Comparison of ENCODE assay signal across 21 cellular contexts in genomic region chr4:161172396-161173026, GRCh38.
DNase-seq lines count a peak whose midpoint lies in the region; ATAC-seq, FAIRE-seq and TF ChIP-seq lines count a peak whose summit lies in the region.
"Had no signal": no experiment of that assay in that cellular context is flagged by ENCODE, and none has a peak within 500 bp of the region (broad histone marks: within the 10 kb centered on the region; RNA-seq: fewer than 3 reads in every experiment).

No MANE protein-coding gene starts in this region.

- TF ChIP-seq EP300 in A549 (IDR thresholded peaks at IDR 0.05) (no peak), GM12878 (IDR thresholded peaks at IDR 0.05; ENCODE audit: borderline replicate concordance in 1 of 2, control insufficient read depth in 1 of 2, low read depth in 2 of 2, low read length in 2 of 2) (no peak)

- H3K4me3 Mint-ChIP-seq in activated CD8-positive, alpha-beta memory T cell treated with anti-CD3 and anti-CD28 coated beads, Interleukin-2, amount 10 ng/mL, durations not matched to agents 7 days and 5 days: no peak overlapping the region
- no peak overlapping the region for H3K4me3 Mint-ChIP-seq in activated T-helper 2 cell treated with anti-CD3 and anti-CD28 coated beads, Interferon-gamma antibody, Interleukin-2, Interleukin-4, amounts not matched to agents 10 μg/mL and 5 μg/mL and 100 μg/mL, durations not matched to agents 14 hours and 24 hours and 36 hours (ENCODE audit: low read depth)
- H3K4me3 Mint-ChIP-seq: CD4-positive, alpha-beta memory T cell had no signal

- H3K27ac Mint-ChIP-seq in activated CD8-positive, alpha-beta memory T cell treated with anti-CD3 and anti-CD28 coated beads, Interleukin-2, amount 10 ng/mL, durations not matched to agents 7 days and 5 days: no peak overlapping the region
- no peak overlapping the region for H3K27ac Mint-ChIP-seq in activated T-helper 2 cell treated with anti-CD3 and anti-CD28 coated beads, Interferon-gamma antibody, Interleukin-2, Interleukin-4, amounts not matched to agents 10 μg/mL and 5 μg/mL and 100 μg/mL, durations not matched to agents 14 hours and 24 hours and 36 hours
- H3K27ac Mint-ChIP-seq: CD4-positive, alpha-beta memory T cell had no signal

- no peaks in the 10 kb centered on the region for H3K4me1 ChIP-seq in A549
- H3K4me1 ChIP-seq in GM12878 (ENCODE audit: control insufficient read depth, insufficient read depth, low read length): no peaks in the 10 kb centered on the region

- H3K36me3 ChIP-seq in GM12878 (ENCODE audit: control insufficient read depth in 2 of 2, insufficient read depth in 2 of 2, low read length in 1 of 2): no peaks in the 10 kb centered on the region

- no peak overlapping the region for H3K9ac ChIP-seq in GM12878 (ENCODE audit: control insufficient read depth, insufficient read depth, low read length)
- H3K9ac ChIP-seq: GM23248 had no signal

- SMC1A ChIA-PET in GM12878 (lab: Charles Lee; ENCODE audit: uncharacterized antibody, unreplicated experiment): no interaction called here

- in situ Hi-C loops in GM12878 (cut with MboI): no loop called here

- WGBS in A549 (ENCODE audit: missing lambda C conversion rate): 58% methylated on average over 1 of the region's 1 CpG
- 25% methylated on average over 1 of the region's 1 CpG for WGBS in GM12878 (ENCODE audit: insufficient coverage, insufficient replicate concordance, low lambda C conversion rate, missing lambda C conversion rate)

- H3K79me2 ChIP-seq in GM12878 (ENCODE audit: control insufficient read depth, insufficient read depth, low read length): no peaks in the 10 kb centered on the region

- H3K4me3 ChIP-seq in A549 (no peak overlapping the region), GM12878 (no peak overlapping the region)
- H3K4me3 ChIP-seq: GM23248 had no signal

- no peak overlapping the region for H2AFZ ChIP-seq in GM12878 (ENCODE audit: control insufficient read depth, low read depth, low read length)
- H2AFZ ChIP-seq: GM23248 had no signal

- no peaks in the 10 kb centered on the region for H3K36me3 Mint-ChIP-seq in activated CD8-positive, alpha-beta memory T cell treated with anti-CD3 and anti-CD28 coated beads, Interleukin-2, amount 10 ng/mL, durations not matched to agents 7 days and 5 days
- no peaks in the 10 kb centered on the region for H3K36me3 Mint-ChIP-seq in activated T-helper 2 cell treated with anti-CD3 and anti-CD28 coated beads, Interferon-gamma antibody, Interleukin-2, Interleukin-4, amounts not matched to agents 10 μg/mL and 5 μg/mL and 100 μg/mL, durations not matched to agents 14 hours and 24 hours and 36 hours (ENCODE audit: low read depth)
- H3K36me3 Mint-ChIP-seq: CD4-positive, alpha-beta memory T cell had no signal

- H3K4me1 Mint-ChIP-seq in activated CD8-positive, alpha-beta memory T cell treated with anti-CD3 and anti-CD28 coated beads, Interleukin-2, amount 10 ng/mL, durations not matched to agents 7 days and 5 days: no peaks in the 10 kb centered on the region
- H3K4me1 Mint-ChIP-seq in activated T-helper 2 cell treated with anti-CD3 and anti-CD28 coated beads, Interferon-gamma antibody, Interleukin-2, Interleukin-4, amounts not matched to agents 10 μg/mL and 5 μg/mL and 100 μg/mL, durations not matched to agents 14 hours and 24 hours and 36 hours (ENCODE audit: low read depth): no peaks in the 10 kb centered on the region
- H3K4me1 Mint-ChIP-seq: CD4-positive, alpha-beta memory T cell had no signal

- TF ChIP-seq POLR2A in A549 (IDR thresholded peaks at IDR 0.05; ENCODE audit: low read length) (no peak), GM12878 (IDR thresholded peaks at IDR 0.05; ENCODE audit: low read depth, low read length) (no peak)

- no TSS peak for BruUV-seq in GM12878 (replicated peaks; lab: Mats Ljungman, UMichigan)

- H4K20me1 ChIP-seq in GM12878 (ENCODE audit: control insufficient read depth, insufficient read depth): no peaks in the 10 kb centered on the region

- H3K27me3 ChIP-seq in GM12878 (replicated peaks in 1 of 2; ENCODE audit: control insufficient read depth in 2 of 2, insufficient read depth in 2 of 2, low read length in 1 of 2): no peaks in the 10 kb centered on the region

- intact Hi-C loops in GM12878 (cut with micrococcal nuclease; ENCODE audit: unreplicated experiment): no loop called here
- intact Hi-C loops in activated T-helper 2 cell treated with anti-CD3 and anti-CD28 coated beads, Interferon-gamma antibody, Interleukin-2, Interleukin-4, amounts not matched to agents 10 μg/mL and 5 μg/mL and 100 μg/mL, durations not matched to agents 14 hours and 24 hours and 36 hours (cut with micrococcal nuclease): no loop called here

- H3K4me2 ChIP-seq in A549 (no peak overlapping the region), GM12878 (ENCODE audit: control insufficient read depth, insufficient read depth) (no peak overlapping the region)

- peaks cover 5% of the 10 kb centered on the region for H3K9me3 Mint-ChIP-seq in activated CD8-positive, alpha-beta memory T cell treated with anti-CD3 and anti-CD28 coated beads, Interleukin-2, amount 10 ng/mL, durations not matched to agents 7 days and 5 days (ENCODE audit: low read depth)
- peaks cover 29% of the 10 kb centered on the region for H3K9me3 Mint-ChIP-seq in activated T-helper 2 cell treated with anti-CD3 and anti-CD28 coated beads, Interferon-gamma antibody, Interleukin-2, Interleukin-4, amounts not matched to agents 10 μg/mL and 5 μg/mL and 100 μg/mL, durations not matched to agents 14 hours and 24 hours and 36 hours

- H3K27ac ChIP-seq in A549: no peak overlapping the region
- no peak overlapping the region for H3K27ac ChIP-seq in GM12878 (ENCODE audit: control insufficient read depth, insufficient read depth)
- H3K27ac ChIP-seq: GM23248 had no signal

- H3K9me3 ChIP-seq in A549: no peaks in the 10 kb centered on the region
- H3K9me3 ChIP-seq in GM12878 (replicated peaks; ENCODE audit: control insufficient read depth, insufficient read depth, low read length): no peaks in the 10 kb centered on the region

- RAD21 ChIA-PET in GM12878 (lab: Charles Lee; ENCODE audit: unreplicated experiment): no interaction called here

- no peak for DNase-seq in A549 (ENCODE audit: low read depth in 1 of 2, low spot score in 1 of 2)
- DNase-seq in HPDE6-E6E7 (ENCODE audit: extremely low spot score): peak; percentile 2
- DNase-seq in GM12878 (ENCODE audit: low read depth, low spot score): no peak
- no peak for DNase-seq in activated CD8-positive, alpha-beta memory T cell treated with anti-CD3 and anti-CD28 coated beads, Interleukin-2, amount 10 ng/mL, durations not matched to agents 7 days and 5 days
- DNase-seq in hypothalamus (lab: John Stamatoyannopoulos, UW): no peak
- no peak for DNase-seq in activated T-helper 2 cell treated with anti-CD3 and anti-CD28 coated beads, Interferon-gamma antibody, Interleukin-2, Interleukin-4, amounts not matched to agents 10 μg/mL and 5 μg/mL and 100 μg/mL, durations not matched to agents 14 hours and 24 hours and 36 hours (ENCODE audit: low spot score)
- DNase-seq in activated T-cell treated with anti-CD3 and anti-CD28 coated beads, Interleukin-2, amount 50 U/mL, for 48 hours: no peak
- DNase-seq: 8988T; C1 segment of cervical spinal cord; Calu3; CD4-positive, alpha-beta memory T cell; COR-L47; DMS153; DND-41; GM23248; H7; HCEC 1CT had no signal

- POLR2A ChIA-PET in A549 (lab: Yijun Ruan, JAX): no interaction called here
- POLR2A ChIA-PET in GM12878 (lab: Charles Lee): no interaction called here

- no peak for FAIRE-seq in A549 (lab: Jason Lieb, UNC)
- no peak for FAIRE-seq in GM12878 (lab: Jason Lieb, UNC)
- FAIRE-seq: G401.6, GM19239, H1 had no signal

- CTCF ChIA-PET in A549 (lab: Yijun Ruan, JAX): no interaction called here
- CTCF ChIA-PET in GM12878 (lab: Yijun Ruan, JAX): no interaction called here
- CTCF ChIA-PET in activated CD8-positive, alpha-beta memory T cell treated with anti-CD3 and anti-CD28 coated beads, Interleukin-2, amount 10 ng/mL, durations not matched to agents 7 days and 5 days (lab: Charles Lee): no interaction called here

- ATAC-seq in A549: no peak
- ATAC-seq in GM18858 (IDR thresholded peaks at IDR 0.05; ENCODE audit: unreplicated experiment): peak; percentile 50
- peak; percentile 50 for ATAC-seq in GM12878
- ATAC-seq in activated CD8-positive, alpha-beta memory T cell treated with anti-CD3 and anti-CD28 coated beads, Interleukin-2, amount 10 ng/mL, durations not matched to agents 7 days and 5 days: no peak

- TF ChIP-seq CTCF in A549 (IDR thresholded peaks at IDR 0.05) (no peak), GM12878 (IDR thresholded peaks at IDR 0.05 in 2 of 3, conservative IDR thresholded peaks at IDR 0.05 in 1 of 3; ENCODE audit: control insufficient read depth in 2 of 3, extremely low read depth in 1 of 3, insufficient read depth in 1 of 3, low read depth in 3 of 3, low read length in 3 of 3) (no peak)

- no peaks in the 10 kb centered on the region for H3K27me3 Mint-ChIP-seq in activated CD8-positive, alpha-beta memory T cell treated with anti-CD3 and anti-CD28 coated beads, Interleukin-2, amount 10 ng/mL, durations not matched to agents 7 days and 5 days
- H3K27me3 Mint-ChIP-seq in activated T-helper 2 cell treated with anti-CD3 and anti-CD28 coated beads, Interferon-gamma antibody, Interleukin-2, Interleukin-4, amounts not matched to agents 10 μg/mL and 5 μg/mL and 100 μg/mL, durations not matched to agents 14 hours and 24 hours and 36 hours (ENCODE audit: low read depth): no peaks in the 10 kb centered on the region
- H3K27me3 Mint-ChIP-seq: CD4-positive, alpha-beta memory T cell had no signal

- no peak for TF ChIP-seq RAD21 in A549 (conservative IDR thresholded peaks at IDR 0.05 in 1 of 2, IDR thresholded peaks at IDR 0.05 in 1 of 2)
- no peak for TF ChIP-seq RAD21 in GM12878 (IDR thresholded peaks at IDR 0.05; ENCODE audit: insufficient read depth, low read depth, low read length)

TF ChIP-seq in A549, 52 proteins besides CTCF, POLR2A, EP300 and RAD21:
- no peak for TF ChIP-seq CHD2 (IDR thresholded peaks at IDR 0.05; ENCODE audit: low read length, partially characterized antibody)
- TF ChIP-seq MAFK (IDR thresholded peaks at IDR 0.05; ENCODE audit: partially characterized antibody): peak; percentile 9
- TF ChIP-seq NFE2L2 (conservative IDR thresholded peaks at IDR 0.05; ENCODE audit: low read length): no peak
- TF ChIP-seq RNF2 (IDR thresholded peaks at IDR 0.05; ENCODE audit: borderline replicate concordance, low read depth): no peak
- TF ChIP-seq HOXA7 (CRISPR knock-in tag; IDR thresholded peaks at IDR 0.05): no peak

TF ChIP-seq in GM12878, 131 proteins besides CTCF, POLR2A, EP300 and RAD21 (continues in another document):
- TF ChIP-seq KAT2A (conservative IDR thresholded peaks at IDR 0.05; ENCODE audit: control insufficient read depth, low read depth, low read length) (no peak), RELA (IDR thresholded peaks at IDR 0.05; ENCODE audit: borderline replicate concordance, partially characterized antibody) (no peak), FOXM1 (IDR thresholded peaks at IDR 0.05; ENCODE audit: low read depth, low read length) (no peak)

Comparison
In these comparisons a context has a peak if more than half of its experiments do, and no peak if none do; other contexts are left out.
1. ATAC-seq: peak in GM18858 (single experiment) and GM12878 (single experiment); none in A549 (0 of 2) and activated CD8-positive, alpha-beta memory T cell treated with anti-CD3 and anti-CD28 coated beads, Interleukin-2, amount 10 ng/mL, durations not matched to agents 7 days and 5 days (single experiment).